9 cellular contexts compared by ENCODE assay signal in the genomic region with DNA sequence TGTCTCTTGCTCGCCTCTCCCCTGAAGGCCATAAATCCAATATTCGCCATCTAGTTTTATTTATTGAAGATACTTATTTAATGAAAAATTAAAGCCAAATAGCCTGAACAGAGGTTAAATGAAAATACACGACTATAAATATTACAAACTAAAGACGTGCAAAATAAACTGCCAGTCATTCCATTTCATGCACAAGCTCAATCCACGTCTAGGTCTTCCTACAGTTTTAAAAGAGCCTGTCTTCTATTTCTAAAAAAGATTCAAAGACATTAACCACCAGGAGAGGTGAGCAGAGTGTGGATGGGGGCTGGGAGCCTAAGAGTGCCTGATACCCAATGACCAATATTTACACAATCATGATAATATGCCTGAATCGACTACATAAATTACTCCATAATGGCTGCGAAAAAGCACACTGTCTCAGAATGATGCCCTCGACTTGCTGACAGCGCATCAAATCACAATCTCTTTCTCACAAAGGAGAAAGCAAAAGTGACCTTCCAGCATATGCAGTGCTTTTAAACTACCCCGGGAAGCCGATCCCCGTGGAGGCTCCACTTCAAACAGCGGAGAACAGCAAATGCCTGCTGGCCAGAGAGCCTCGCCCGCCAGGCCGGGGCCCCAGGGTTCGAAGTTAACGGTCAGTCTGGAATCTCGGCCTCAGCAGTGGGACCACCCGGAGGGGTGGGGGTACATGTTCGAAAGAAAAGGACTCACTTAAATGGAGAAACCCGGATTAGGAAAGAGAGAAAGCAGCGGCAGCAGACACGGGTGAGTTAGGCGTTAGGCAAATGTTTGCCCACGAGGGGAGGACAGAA. TPM values are rescaled to one million over a fixed set of nuclear protein-coding genes. Genes with fewer than 3 reads are reported as not detected.
DNase-seq lines count a peak whose midpoint lies in the region; ATAC-seq, FAIRE-seq and TF ChIP-seq lines count a peak whose summit lies in the region.
"Had no signal": no experiment of that assay in that cellular context is flagged by ENCODE, and none has a peak within 500 bp of the region (broad histone marks: within the 10 kb centered on the region; RNA-seq: fewer than 3 reads in every experiment).

No MANE protein-coding gene starts in this region.

- H3K4me3 Mint-ChIP-seq in activated CD4-positive, alpha-beta T cell treated with anti-CD3 and anti-CD28 coated beads, Interleukin-2, amount 10 ng/mL, durations not matched to agents 24 days and 14 days, result peak overlapping the region; percentile 99

- peak overlapping the region; percentile 92 to 95 for H3K9ac ChIP-seq in K562 (ENCODE audit: insufficient read depth in 1 of 2, low read depth in 2 of 2, low read length in 2 of 2)

- H3K4me3 ChIP-seq in K562, result peak overlapping the region; percentile 92
- peak overlapping the region; percentile 90 to 96 for H3K4me3 ChIP-seq in small intestine (ENCODE audit: low read depth in 1 of 2, low read length in 2 of 2)

- TF ChIP-seq CTCF in K562 (IDR thresholded peaks at IDR 0.05 in 2 of 3, conservative IDR thresholded peaks at IDR 0.05 in 1 of 3; ENCODE audit: insufficient read depth in 2 of 3, low read depth in 1 of 3, low read length in 3 of 3), result no peak

- H3K36me3 Mint-ChIP-seq in activated CD4-positive, alpha-beta T cell treated with anti-CD3 and anti-CD28 coated beads, Interleukin-2, amount 10 ng/mL, durations not matched to agents 24 days and 14 days (ENCODE audit: low read depth), result peaks cover 14% of the 10 kb centered on the region

- H3K27me3 Mint-ChIP-seq in activated CD4-positive, alpha-beta T cell treated with anti-CD3 and anti-CD28 coated beads, Interleukin-2, amount 10 ng/mL, durations not matched to agents 24 days and 14 days, result no peaks in the 10 kb centered on the region

- peak overlapping the region; percentile 90 for H3K4me2 ChIP-seq in K562 (ENCODE audit: insufficient read depth, low read length)

- H3K27ac ChIP-seq in K562 (ENCODE audit: extremely low read depth, low read depth, low read length) (peak overlapping the region; percentile 33; the same call in 2 of the 3 replicates), small intestine (ENCODE audit: low read depth in 1 of 2, low read length in 1 of 2) (peak overlapping the region in 1 of 2 donors; percentile 95)

- ATAC-seq in K562, result no peak
- no peak for ATAC-seq in GM18868 (IDR thresholded peaks at IDR 0.05; ENCODE audit: unreplicated experiment)

- CTCF ChIA-PET in K562 (lab: Yijun Ruan, JAX; ENCODE audit: low intra/inter-chr PET ratio), result interaction anchor here (0.6 kb wide), 1 partner anchor 319 kb away, joined by 3 read pairs; no protein-coding TSS in a partner anchor

- H3K9me1 ChIP-seq in K562 (ENCODE audit: control insufficient read depth, insufficient read depth, low read length), result no peaks in the 10 kb centered on the region

- intact Hi-C loops in activated CD4-positive, alpha-beta T cell treated with anti-CD3 and anti-CD28 coated beads, Interleukin-2, amount 10 ng/mL, durations not matched to agents 24 days and 14 days (cut with micrococcal nuclease), result loop anchor here (2.0 to 5.0 kb wide), 3 partner anchors 38 to 218 kb away; no protein-coding TSS in a partner anchor
- intact Hi-C loops in K562 (cut with micrococcal nuclease), result no loop called here

- no peaks in the 10 kb centered on the region for H3K9me3 ChIP-seq in K562 (replicated peaks; ENCODE audit: control insufficient read depth, insufficient read depth, low read depth, low read length)
- H3K9me3 ChIP-seq in small intestine (ENCODE audit: control insufficient read depth, low read depth), result no peaks in the 10 kb centered on the region

- FAIRE-seq in K562 (lab: Jason Lieb, UNC) (no peak), small intestine (lab: Jason Lieb, UNC) (no peak)
- FAIRE-seq: frontal cortex had no signal

- peak overlapping the region; percentile 98 for H3K27ac Mint-ChIP-seq in activated CD4-positive, alpha-beta T cell treated with anti-CD3 and anti-CD28 coated beads, Interleukin-2, amount 10 ng/mL, durations not matched to agents 24 days and 14 days

- H3K79me2 ChIP-seq in K562 (ENCODE audit: control insufficient read depth, insufficient read depth, low read length), result peaks cover 25% of the 10 kb centered on the region

- no peaks in the 10 kb centered on the region for H3K27me3 ChIP-seq in K562 (ENCODE audit: control insufficient read depth in 2 of 2, insufficient read depth in 2 of 2, low read length in 2 of 2)
- H3K27me3 ChIP-seq in small intestine (ENCODE audit: control insufficient read depth in 2 of 2, insufficient read depth in 2 of 2, low read length in 2 of 2), result no peaks in the 10 kb centered on the region

- TF ChIP-seq RAD21 in K562 (CRISPR knock-in tag; conservative IDR thresholded peaks at IDR 0.05 in 1 of 2, IDR thresholded peaks at IDR 0.05 in 1 of 2), result no peak

- in situ Hi-C loops in K562 (cut with MboI), result no loop called here

- TSS peak; percentile 53 for BruUV-seq in K562 (replicated peaks; lab: Mats Ljungman, UMichigan)

- no peaks in the 10 kb centered on the region for H3K9me3 Mint-ChIP-seq in activated CD4-positive, alpha-beta T cell treated with anti-CD3 and anti-CD28 coated beads, Interleukin-2, amount 10 ng/mL, durations not matched to agents 24 days and 14 days

- peaks cover 40% of the 10 kb centered on the region for H3K4me1 Mint-ChIP-seq in activated CD4-positive, alpha-beta T cell treated with anti-CD3 and anti-CD28 coated beads, Interleukin-2, amount 10 ng/mL, durations not matched to agents 24 days and 14 days

- peaks cover 8% of the 10 kb centered on the region; the same call in 1 of the 2 replicates for H4K20me1 ChIP-seq in K562 (replicated peaks; ENCODE audit: control insufficient read depth, insufficient read depth, low read length)

- WGBS in K562 (ENCODE audit: insufficient coverage, low coverage, missing lambda C conversion rate), result 13% methylated on average over 24 of the region's 26 CpGs
- 9 to 11% (median 10%) methylated on average over 26 of the region's 26 CpGs for WGBS in small intestine, 3 donors

- peaks cover 15% of the 10 kb centered on the region for H3K36me3 ChIP-seq in K562 (ENCODE audit: control insufficient read depth, insufficient read depth, low read length)
- H3K36me3 ChIP-seq in small intestine (ENCODE audit: control insufficient read depth in 2 of 2, insufficient read depth in 2 of 2, low read length in 2 of 2), result no peaks in the 10 kb centered on the region

- POLR2A ChIA-PET in K562 (lab: Yijun Ruan, JAX), result interaction anchor here (0.7 to 1.4 kb wide), 3 partner anchors 10 to 308 kb away, joined by 3 to 4 read pairs (median 3); no protein-coding TSS in a partner anchor

- H3K4me1 ChIP-seq in K562 (replicated peaks in 1 of 2; ENCODE audit: control insufficient read depth in 2 of 2, insufficient read depth in 2 of 2, low read length in 2 of 2) (peaks cover 31 to 36% of the 10 kb centered on the region in 2 experiments), small intestine (ENCODE audit: control insufficient read depth in 2 of 2, insufficient read depth in 1 of 2, low read depth in 1 of 2, low read length in 1 of 2) (peaks cover 0 to 4% of the 10 kb centered on the region in 2 donors)

- peak overlapping the region; percentile 93 for H2AFZ ChIP-seq in K562 (ENCODE audit: low read depth, low read length)

- TF ChIP-seq POLR2A in K562 (conservative IDR thresholded peaks at IDR 0.05), result no peak

- TF ChIP-seq EP300 in K562 (IDR thresholded peaks at IDR 0.05; ENCODE audit: low read length), result no peak

- DNase-seq in activated CD4-positive, alpha-beta T cell treated with anti-CD3 and anti-CD28 coated beads, Interleukin-2, amount 10 ng/mL, durations not matched to agents 24 days and 14 days, result peak; percentile 80
- DNase-seq in activated CD4-positive, alpha-beta T cell treated with anti-CD3 and anti-CD28 coated beads for 4 hours, result no peak
- peak; percentile 79 for DNase-seq in NCI-H69 (lab: John Stamatoyannopoulos, UW)
- peak in 1 of 4 experiments; percentile 37 for DNase-seq in K562 (ENCODE audit: extremely low read depth in 1 of 4, low spot score in 3 of 4)
- peak; percentile 59 for DNase-seq in iris pigment epithelial cell (ENCODE audit: low read depth)
- DNase-seq in small intestine, result peak; percentile 34
- DNase-seq in epidermal melanocyte (ENCODE audit: insufficient read length, low spot score), result no peak

TF ChIP-seq in K562, 482 proteins besides CTCF, POLR2A, EP300 and RAD21 (continues in another document):
- TF ChIP-seq, protein P1, sequence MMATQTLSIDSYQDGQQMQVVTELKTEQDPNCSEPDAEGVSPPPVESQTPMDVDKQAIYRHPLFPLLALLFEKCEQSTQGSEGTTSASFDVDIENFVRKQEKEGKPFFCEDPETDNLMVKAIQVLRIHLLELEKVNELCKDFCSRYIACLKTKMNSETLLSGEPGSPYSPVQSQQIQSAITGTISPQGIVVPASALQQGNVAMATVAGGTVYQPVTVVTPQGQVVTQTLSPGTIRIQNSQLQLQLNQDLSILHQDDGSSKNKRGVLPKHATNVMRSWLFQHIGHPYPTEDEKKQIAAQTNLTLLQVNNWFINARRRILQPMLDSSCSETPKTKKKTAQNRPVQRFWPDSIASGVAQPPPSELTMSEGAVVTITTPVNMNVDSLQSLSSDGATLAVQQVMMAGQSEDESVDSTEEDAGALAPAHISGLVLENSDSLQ (IDR thresholded peaks at IDR 0.05), result peak; percentile 46; the same call in 1 of the 2 replicates
- no peak for TF ChIP-seq CREB1 (IDR thresholded peaks at IDR 0.05)
- no peak for TF ChIP-seq CREB1 (CRISPR knock-in tag; IDR thresholded peaks at IDR 0.05)
- no peak for TF ChIP-seq SRF (CRISPR knock-in tag; IDR thresholded peaks at IDR 0.05)

RNA-seq across cellular contexts. Expression of a gene that starts 1.7 kb away (rescaled TPM):
- total RNA-seq in activated CD4-positive, alpha-beta T cell treated with anti-CD3 and anti-CD28 coated beads, Interleukin-2, amount 10 ng/mL, durations not matched to agents 24 days and 14 days, result 20.4 and 22.4 TPM in 2 replicates
- 11.7 and 39.3 TPM in 2 replicates for total RNA-seq in K562 (2011; cell fraction: chromatin; rRNA removed; ENCODE audit: low replicate concordance)
- total RNA-seq in K562 (2011; cell fraction: nucleolus; rRNA removed), result 6.3 and 8.0 TPM in 2 replicates
- total RNA-seq in K562 (2011; cell fraction: nucleoplasm; rRNA removed), result 8.4 and 12.2 TPM in 2 replicates
- total RNA-seq in K562 (2014; rRNA removed) (2.2 and 2.4 TPM in 2 replicates), K562 (2014; rRNA removed; fragmentation: Illumina TruSeq; extraction: Trizol) (6.4 and 8.8 TPM in 2 replicates), K562 (2015; rRNA removed; fragmentation: Illumina TruSeq; extraction: Trizol) (6.3 and 7.9 TPM in 2 replicates), K562 (2021) (14.0 and 14.7 TPM in 2 replicates)
- polyA plus RNA-seq in K562 (2011; rRNA removed) (8.0 and 8.2 TPM in 2 replicates), K562 (2014; fragmentation: Illumina TruSeq; extraction: Trizol) (9.1 and 10.8 TPM in 2 replicates), K562 (2014; fragmentation: Nextera tagmentation; extraction: Ambion mirVana) (1 to 10 TPM; 1.8 to 3.2 TPM), K562 (2014; rRNA removed) (8.7 and 9.0 TPM in 2 replicates), small intestine (10 to 100 TPM in 1 of 3 donors, 1 to 10 TPM in 2; 2.0 to 10.8 (median 5.1) TPM)
- polyA plus RNA-seq in K562 (2011; cell fraction: cytosol; rRNA removed), result 3.9 and 5.4 TPM in 2 replicates
- polyA plus RNA-seq in K562 (2011; cell fraction: nucleus; rRNA removed), result 9.0 and 9.5 TPM in 2 replicates
- 7.6 and 9.4 TPM in 2 replicates for polyA plus RNA-seq in K562 (2012)
- polyA minus RNA-seq in K562 (2011; rRNA and poly(A)+ RNA removed), result 9.1 and 10.5 TPM in 2 replicates
- 8.4 and 10.1 TPM in 2 replicates for polyA minus RNA-seq in K562 (2011; cell fraction: cytosol; rRNA and poly(A)+ RNA removed)
- polyA minus RNA-seq in K562 (2011; cell fraction: nucleus; rRNA and poly(A)+ RNA removed), result 5.5 and 9.7 TPM in 2 replicates

Comparison
In these comparisons a context has a peak if more than half of its experiments do, and no peak if none do; other contexts are left out.
1. DNase-seq: peak in activated CD4-positive, alpha-beta T cell treated with anti-CD3 and anti-CD28 coated beads, Interleukin-2, amount 10 ng/mL, durations not matched to agents 24 days and 14 days (single experiment), NCI-H69 (single experiment), iris pigment epithelial cell (single experiment) and small intestine (single experiment); none in activated CD4-positive, alpha-beta T cell treated with anti-CD3 and anti-CD28 coated beads for 4 hours (0 of 2) and epidermal melanocyte (single experiment).